8 cellular contexts compared by ENCODE assay signal in the genomic region with DNA sequence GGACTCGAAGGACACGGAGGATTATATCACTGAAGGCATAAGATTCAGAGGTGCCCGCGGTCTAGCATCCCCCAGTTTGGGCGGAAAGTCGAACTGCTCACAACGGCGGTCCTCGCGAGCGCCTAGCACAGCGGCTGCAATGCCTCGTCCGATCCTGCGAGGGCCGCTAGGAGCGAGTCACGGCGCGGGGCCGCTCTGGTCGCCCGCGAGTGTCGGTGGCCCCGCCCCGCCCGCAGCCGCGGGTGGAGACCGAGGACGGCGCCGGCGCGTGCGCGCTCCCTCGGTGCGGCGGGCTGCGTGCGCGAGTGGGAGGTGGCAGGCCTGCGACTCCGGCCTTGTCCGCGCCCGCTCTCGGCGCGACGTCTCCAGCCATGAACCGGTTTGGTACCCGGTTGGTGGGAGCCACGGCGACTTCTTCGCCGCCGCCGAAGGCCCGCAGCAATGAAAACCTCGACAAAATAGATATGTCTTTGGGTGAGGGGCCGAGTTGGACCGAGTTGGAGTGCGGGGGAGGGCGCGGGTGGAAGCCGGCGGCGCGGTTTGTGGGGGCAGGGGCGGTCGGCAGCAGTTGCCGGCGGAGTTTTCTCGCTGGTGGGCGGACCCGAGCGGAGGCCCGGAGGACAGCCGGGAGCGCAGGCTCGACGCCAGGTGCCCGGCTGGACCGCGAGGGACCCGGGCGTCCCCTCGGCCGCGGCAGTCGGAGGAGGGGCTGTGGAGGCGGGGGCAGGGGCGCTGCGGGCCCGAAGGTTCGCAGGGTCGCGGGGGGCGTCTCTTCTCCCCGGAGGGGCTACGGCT. TPM values are rescaled to one million over a fixed set of nuclear protein-coding genes. Genes with fewer than 3 reads are reported as not detected.
DNase-seq lines count a peak whose midpoint lies in the region; ATAC-seq and TF ChIP-seq lines count a peak whose summit lies in the region.

A gene with protein sequence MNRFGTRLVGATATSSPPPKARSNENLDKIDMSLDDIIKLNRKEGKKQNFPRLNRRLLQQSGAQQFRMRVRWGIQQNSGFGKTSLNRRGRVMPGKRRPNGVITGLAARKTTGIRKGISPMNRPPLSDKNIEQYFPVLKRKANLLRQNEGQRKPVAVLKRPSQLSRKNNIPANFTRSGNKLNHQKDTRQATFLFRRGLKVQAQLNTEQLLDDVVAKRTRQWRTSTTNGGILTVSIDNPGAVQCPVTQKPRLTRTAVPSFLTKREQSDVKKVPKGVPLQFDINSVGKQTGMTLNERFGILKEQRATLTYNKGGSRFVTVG (plus strand): TSS at position 283 of the 795 bp plus-strand sequence. CDS start 89 bp downstream, at position 372.

- H3K36me3 ChIP-seq in rectal smooth muscle tissue (ENCODE audit: control insufficient read depth, insufficient read depth, low read length) = no peaks in the 10 kb centered on the region
- H3K36me3 ChIP-seq in uterus = no peaks in the 10 kb centered on the region

- H3K4me1 ChIP-seq in right cardiac atrium (ENCODE audit: control insufficient read depth, insufficient read depth, low read length) (peaks cover 7% of the 10 kb centered on the region), rectal smooth muscle tissue (ENCODE audit: control insufficient read depth, insufficient read depth, low read length) (peaks cover 7% of the 10 kb centered on the region), uterus (peaks cover 9 to 10% of the 10 kb centered on the region in 2 donors)

- H3K9me3 ChIP-seq in right cardiac atrium (ENCODE audit: control insufficient read depth, low read length) = no peaks in the 10 kb centered on the region
- no peaks in the 10 kb centered on the region for H3K9me3 ChIP-seq in uterus

- H3K9ac ChIP-seq in rectal smooth muscle tissue (ENCODE audit: low read length) = peak within 1 kb of the TSS; percentile 77

- peak within 1 kb of the TSS; percentile 95 for H3K27ac ChIP-seq in right cardiac atrium (ENCODE audit: low read length)
- peak within 1 kb of the TSS; percentile 97 for H3K27ac ChIP-seq in rectal smooth muscle tissue (ENCODE audit: low read depth, low read length)
- H3K27ac ChIP-seq in uterus = peak within 1 kb of the TSS; percentile 95 to 96

- H3K27me3 ChIP-seq in right cardiac atrium (ENCODE audit: control insufficient read depth, insufficient read depth) (no peaks in the 10 kb centered on the region), rectal smooth muscle tissue (ENCODE audit: control insufficient read depth, insufficient read depth, low read length) (no peaks in the 10 kb centered on the region), uterus (no peaks in the 10 kb centered on the region)

- TF ChIP-seq POLR2A in uterus (IDR thresholded peaks at IDR 0.05) = peak; percentile 65 to 88

- peak within 1 kb of the TSS; percentile 82 for H3K4me3 ChIP-seq in right cardiac atrium (ENCODE audit: low read length)
- peak within 1 kb of the TSS; percentile 86 for H3K4me3 ChIP-seq in rectal smooth muscle tissue (ENCODE audit: low read length)
- H3K4me3 ChIP-seq in uterus = peak within 1 kb of the TSS; percentile 69 to 74

- DNase-seq in NCI-H1930 (lab: John Stamatoyannopoulos, UW) = peak; percentile 74 to 92
- peak; percentile 55 to 96 (median 89) for DNase-seq in anterior cingulate cortex (lab: John Stamatoyannopoulos, UW)
- DNase-seq in right cardiac atrium = peak; percentile 95 to 98 (median 97)
- DNase-seq in uterus = peak; percentile 86 to 92

- intact Hi-C loops in T-helper 2 cell treated with Interferon-gamma antibody and Interleukin-4, amounts not matched to agents 100 ng/mL and 5 ng/mL, for 36 hours (cut with micrococcal nuclease) = loop anchor here (1.0 to 2.0 kb wide), 3 partner anchors 12 to 53 kb away; no protein-coding TSS in a partner anchor
- intact Hi-C loops in right cardiac atrium (cut with DNase I) (no loop called here), uterus (cut with DNase I; ENCODE audit: low total_unique reads) (no loop called here)

- WGBS in right cardiac atrium = under 1% methylated on average over 104 of the region's 104 CpGs

- TF ChIP-seq CTCF in uterus (IDR thresholded peaks at IDR 0.05) = peak; percentile 31 to 77 (median 68)

- ATAC-seq in GM18499 (IDR thresholded peaks at IDR 0.05; ENCODE audit: insufficient read depth, unreplicated experiment) (peak; percentile 46), HG02885 (IDR thresholded peaks at IDR 0.05; ENCODE audit: poor library complexity, unreplicated experiment) (peak; percentile 79), right cardiac atrium (peak; percentile 96)

RNA-seq across cellular contexts. Expression of the gene that starts here (rescaled TPM):
- 42.9 and 43.3 TPM in 2 replicates for total RNA-seq in T-helper 2 cell treated with Interferon-gamma antibody and Interleukin-4, amounts not matched to agents 100 ng/mL and 5 ng/mL, for 36 hours
- 10 to 100 TPM; 50.1 to 61.0 (median 58.2) TPM for total RNA-seq in right cardiac atrium
- 17.2 TPM for polyA plus RNA-seq in right cardiac atrium
- 100 to 1,000 TPM in 1 of 4 donors, 10 to 100 TPM in 3; 22.5 to 100 (median 45.5) TPM for total RNA-seq in uterus

Comparison
In these comparisons a context has a peak if more than half of its experiments do, and no peak if none do; other contexts are left out.
1. Peak in every context shown above with its lines: DNase-seq, ATAC-seq, H3K4me3 ChIP-seq and H3K27ac ChIP-seq.
2. ATAC-seq: peak in every context shown above with its lines; median percentile 96 in right cardiac atrium; 79 in HG02885; 46 in GM18499.